Comparison of ENCODE assay signal across 1 cellular context in the genomic region with DNA sequence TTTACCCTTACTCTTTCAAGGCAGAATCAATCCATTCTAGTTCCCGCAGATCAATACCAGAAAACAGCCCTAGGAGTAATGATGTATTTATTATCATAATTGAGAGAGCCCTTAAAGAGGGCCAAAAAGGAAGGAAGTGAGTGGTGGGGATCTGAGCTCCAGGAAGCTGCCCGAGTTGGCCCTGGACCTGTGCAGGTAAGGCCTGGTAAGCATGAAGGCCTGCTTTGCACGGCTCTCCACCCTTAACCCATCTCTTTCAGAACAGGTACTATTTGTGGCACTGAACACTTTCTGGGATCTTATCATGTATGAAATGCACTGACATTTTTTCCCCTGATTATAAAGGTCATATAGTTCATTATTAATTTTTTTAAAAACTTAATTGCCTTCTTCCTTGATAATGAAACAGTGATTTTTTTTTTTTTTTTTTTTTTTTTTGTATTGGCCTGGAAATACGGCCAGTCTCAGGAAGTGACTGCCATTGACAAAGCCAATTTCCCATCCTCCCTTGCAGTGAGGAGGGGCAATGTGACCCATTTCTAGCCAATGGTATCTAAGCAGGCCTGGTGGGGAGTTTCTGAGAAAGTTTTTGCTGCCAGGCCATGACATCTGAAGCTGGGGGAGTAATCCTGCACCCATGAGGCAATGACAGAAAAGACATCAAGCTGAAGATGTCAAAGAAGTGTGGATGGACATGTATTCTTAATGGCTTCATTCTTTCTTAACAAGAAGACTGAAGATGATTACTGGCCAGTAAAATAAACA.
TF ChIP-seq lines count a peak whose summit lies in the region.

No MANE protein-coding gene starts in this region.

TF ChIP-seq in Ishikawa, 13 proteins besides CTCF, POLR2A, EP300 and RAD21 (continued from another document):
- TF ChIP-seq ZBTB7A (IDR thresholded peaks at IDR 0.05; ENCODE audit: low read depth) = no peak
- TF ChIP-seq, protein P1, sequence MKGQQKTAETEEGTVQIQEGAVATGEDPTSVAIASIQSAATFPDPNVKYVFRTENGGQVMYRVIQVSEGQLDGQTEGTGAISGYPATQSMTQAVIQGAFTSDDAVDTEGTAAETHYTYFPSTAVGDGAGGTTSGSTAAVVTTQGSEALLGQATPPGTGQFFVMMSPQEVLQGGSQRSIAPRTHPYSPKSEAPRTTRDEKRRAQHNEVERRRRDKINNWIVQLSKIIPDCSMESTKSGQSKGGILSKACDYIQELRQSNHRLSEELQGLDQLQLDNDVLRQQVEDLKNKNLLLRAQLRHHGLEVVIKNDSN (IDR thresholded peaks at IDR 0.05) = peak; percentile 50
- TF ChIP-seq NFIC (IDR thresholded peaks at IDR 0.05) = no peak
- TF ChIP-seq CREB1 (IDR thresholded peaks at IDR 0.05; ENCODE audit: low read depth) = no peak
- TF ChIP-seq YY1 (IDR thresholded peaks at IDR 0.05; ENCODE audit: low read depth) = no peak
